18 cellular contexts compared by ENCODE assay signal in genomic region chr1:20445956-20446355, GRCh38.
"Had no signal": no experiment of that assay in that cellular context is flagged by ENCODE, and none has a peak within 500 bp of the region (broad histone marks: within the 10 kb centered on the region; RNA-seq: fewer than 3 reads in every experiment).

No MANE protein-coding gene starts in this region.

- H3K4me1 ChIP-seq: foreskin keratinocyte, stomach, thyroid gland, upper lobe of left lung, vagina had no signal

- H3K9me3 Mint-ChIP-seq: dendritic cell treated with granulocyte-macrophage colony-stimulating factor and Interleukin-4, amounts not matched to agents 40 ng/mL and 50 ng/mL, for 4 days; naive thymus-derived CD4-positive, alpha-beta T cell; nephron progenitor cell had no signal

- H3K4me3 Mint-ChIP-seq: dendritic cell treated with granulocyte-macrophage colony-stimulating factor and Interleukin-4, amounts not matched to agents 40 ng/mL and 50 ng/mL, for 4 days; naive thymus-derived CD4-positive, alpha-beta T cell; nephron progenitor cell had no signal

- H3K36me3 ChIP-seq: ovary, stomach, thyroid gland, upper lobe of left lung, vagina had no signal

- DNase-seq: erythroblast; foreskin keratinocyte; left colon; left ventricle myocardium superior; naive thymus-derived CD4-positive, alpha-beta T cell; nephron progenitor cell; ovary; right cardiac atrium; small intestine; stimulated activated CD4-positive, alpha-beta T cell treated with anti-CD3 and anti-CD28 coated beads, Interleukin-12 subunit alpha, Interleukin-12 subunit beta, amount 100 ng/mL, for 4 hours; stimulated activated naive CD4-positive, alpha-beta T cell; stomach; thyroid gland; upper lobe of left lung had no signal

- H3K27ac Mint-ChIP-seq: dendritic cell treated with granulocyte-macrophage colony-stimulating factor and Interleukin-4, amounts not matched to agents 40 ng/mL and 50 ng/mL, for 4 days; naive thymus-derived CD4-positive, alpha-beta T cell; nephron progenitor cell; progenitor cell of endocrine pancreas had no signal

- ATAC-seq: foreskin keratinocyte; left colon; left ventricle myocardium superior; naive thymus-derived CD4-positive, alpha-beta T cell; right cardiac atrium had no signal

- H3K4me3 ChIP-seq: lung, ovary, stomach, thyroid gland, upper lobe of left lung, vagina had no signal

- H3K4me1 Mint-ChIP-seq: naive thymus-derived CD4-positive, alpha-beta T cell; nephron progenitor cell had no signal

- H3K9me3 ChIP-seq: ovary, stomach, thyroid gland, upper lobe of left lung, vagina had no signal

- H3K36me3 Mint-ChIP-seq: naive thymus-derived CD4-positive, alpha-beta T cell had no signal

- H3K27me3 ChIP-seq: ovary, thyroid gland, vagina had no signal

- H3K27ac ChIP-seq: foreskin keratinocyte, ovary, stomach, thyroid gland, upper lobe of left lung, vagina had no signal
